28 cellular contexts compared by ENCODE assay signal in the genomic region with DNA sequence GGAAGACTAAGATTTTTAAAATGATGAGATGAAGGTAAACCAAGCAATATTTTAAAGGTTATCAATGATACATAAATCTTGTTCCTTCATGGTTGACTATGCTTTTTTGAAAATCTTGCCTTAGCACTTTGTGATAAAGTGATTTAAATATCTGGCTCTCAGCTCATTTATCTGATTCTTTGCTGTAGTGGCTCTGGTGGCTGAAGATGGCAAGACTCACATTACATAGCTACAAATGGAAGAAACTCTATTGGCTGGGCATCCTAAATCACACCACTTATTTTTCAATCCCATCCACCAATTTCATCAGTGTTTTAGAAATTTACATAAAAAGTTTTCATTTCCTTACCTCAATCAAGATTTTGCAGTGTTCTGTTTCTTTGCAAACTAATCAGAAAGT. TPM values are rescaled to one million over a fixed set of nuclear protein-coding genes. Genes with fewer than 3 reads are reported as not detected.
DNase-seq lines count a peak whose midpoint lies in the region; ATAC-seq and TF ChIP-seq lines count a peak whose summit lies in the region.
"Had no signal": no experiment of that assay in that cellular context is flagged by ENCODE, and none has a peak within 500 bp of the region (broad histone marks: within the 10 kb centered on the region; RNA-seq: fewer than 3 reads in every experiment).

No MANE protein-coding gene starts in this region.

- DNase-seq in DND-41 (peak; percentile 12), HT-29 (ENCODE audit: low spot score) (peak; percentile 45), fibroblast of villous mesenchyme (ENCODE audit: low read depth) (no peak), smooth muscle cell (lab: John Stamatoyannopoulos, UW; ENCODE audit: unreplicated experiment) (no peak), SKM-1 treated with dmso at 0.1 percent for 144 hours (lab: John Stamatoyannopoulos, UW; ENCODE audit: unreplicated experiment) (no peak)
- no peak for DNase-seq in activated CD8-positive, alpha-beta memory T cell treated with anti-CD3 and anti-CD28 coated beads, Interleukin-2, amount 50 U/mL, for 4 hours
- no peak for DNase-seq in activated T-cell treated with anti-CD3 and anti-CD28 coated beads, Interleukin-2, amount 50 U/mL, for 24 hours
- DNase-seq: activated CD4-positive, alpha-beta memory T cell treated with anti-CD3 and anti-CD28 coated beads, Interleukin-2, amount 10 ng/mL, durations not matched to agents 7 days and 5 days; activated naive CD4-positive, alpha-beta T cell treated with anti-CD3 and anti-CD28 coated beads, Interleukin-2, amount 10 ng/mL, durations not matched to agents 7 days and 5 days; activated T-cell treated with anti-CD3 and anti-CD28 coated beads, Interleukin-2, amount 50 U/mL, for 4 hours; anterior cingulate cortex; BE2C; DMS 273 treated with DMSO at 0.1 percent for 48 hours; GF-D8; GM23248; kidney glomerular epithelial cell; mesendoderm; MM.1S; naive thymus-derived CD4-positive, alpha-beta T cell; NCI-H2171 treated with DMSO at 0.1 percent for 48 hours; NCI-H774; PC-3; stimulated activated naive CD4-positive, alpha-beta T cell; thyroid gland; WERI-Rb-1 had no signal

- no peaks in the 10 kb centered on the region for H3K4me1 Mint-ChIP-seq in activated T-cell treated with anti-CD3 and anti-CD28 coated beads, Interleukin-2, amount 50 U/mL, for 24 hours (ENCODE audit: low read depth)
- H3K4me1 Mint-ChIP-seq: activated CD4-positive, alpha-beta memory T cell treated with anti-CD3 and anti-CD28 coated beads, Interleukin-2, amount 10 ng/mL, durations not matched to agents 7 days and 5 days; activated naive CD4-positive, alpha-beta T cell treated with anti-CD3 and anti-CD28 coated beads, Interleukin-2, amount 10 ng/mL, durations not matched to agents 7 days and 5 days; central memory CD8-positive, alpha-beta T cell; naive thymus-derived CD4-positive, alpha-beta T cell had no signal

- H3K4me1 ChIP-seq in DND-41 (ENCODE audit: insufficient read depth, low read length) (no peaks in the 10 kb centered on the region), smooth muscle cell (ENCODE audit: low read depth) (no peaks in the 10 kb centered on the region)
- H3K4me1 ChIP-seq: BE2C had no signal

- H2AFZ ChIP-seq in DND-41 (ENCODE audit: low read depth, low read length): no peak overlapping the region
- H2AFZ ChIP-seq in smooth muscle cell (ENCODE audit: low read depth): no peak overlapping the region
- H2AFZ ChIP-seq: GM23248 had no signal

- H3K4me3 ChIP-seq in DND-41 (ENCODE audit: low read depth in 1 of 2, low read length in 2 of 2) (no peak overlapping the region), fibroblast of villous mesenchyme (ENCODE audit: low read depth, low read length) (no peak overlapping the region), smooth muscle cell (no peak overlapping the region)
- H3K4me3 ChIP-seq: gastroesophageal sphincter, GM23248, thyroid gland had no signal

- no peak overlapping the region for H3K4me3 Mint-ChIP-seq in activated T-cell treated with anti-CD3 and anti-CD28 coated beads, Interleukin-2, amount 50 U/mL, for 24 hours
- H3K4me3 Mint-ChIP-seq: activated CD4-positive, alpha-beta memory T cell treated with anti-CD3 and anti-CD28 coated beads, Interleukin-2, amount 10 ng/mL, durations not matched to agents 7 days and 5 days; activated naive CD4-positive, alpha-beta T cell treated with anti-CD3 and anti-CD28 coated beads, Interleukin-2, amount 10 ng/mL, durations not matched to agents 7 days and 5 days; activated T-cell treated with anti-CD3 and anti-CD28 coated beads, Interleukin-2, amount 50 U/mL, for 4 hours; central memory CD8-positive, alpha-beta T cell; naive thymus-derived CD4-positive, alpha-beta T cell had no signal

- H3K4me2 ChIP-seq in DND-41 (ENCODE audit: insufficient read depth, low read length) (no peak overlapping the region), smooth muscle cell (no peak overlapping the region)

- H4K20me1 ChIP-seq in DND-41 (ENCODE audit: insufficient read depth, low read length) (no peaks in the 10 kb centered on the region), smooth muscle cell (ENCODE audit: low read depth) (no peaks in the 10 kb centered on the region)

- H3K79me2 ChIP-seq in DND-41 (ENCODE audit: insufficient read depth, low read length) (no peaks in the 10 kb centered on the region), smooth muscle cell (ENCODE audit: low read depth) (no peaks in the 10 kb centered on the region)

- no peaks in the 10 kb centered on the region for H3K27me3 ChIP-seq in DND-41 (ENCODE audit: insufficient read depth, low read length, poor library complexity)
- no peaks in the 10 kb centered on the region for H3K27me3 ChIP-seq in smooth muscle cell (ENCODE audit: low read depth)
- H3K27me3 ChIP-seq: BE2C, thyroid gland had no signal

- H3F3A ChIP-seq in smooth muscle cell (ENCODE audit: low read depth): no peaks in the 10 kb centered on the region

- no peak overlapping the region for H3K27ac Mint-ChIP-seq in activated T-cell treated with anti-CD3 and anti-CD28 coated beads, Interleukin-2, amount 50 U/mL, for 24 hours
- H3K27ac Mint-ChIP-seq: activated CD4-positive, alpha-beta memory T cell treated with anti-CD3 and anti-CD28 coated beads, Interleukin-2, amount 10 ng/mL, durations not matched to agents 7 days and 5 days; activated naive CD4-positive, alpha-beta T cell treated with anti-CD3 and anti-CD28 coated beads, Interleukin-2, amount 10 ng/mL, durations not matched to agents 7 days and 5 days; naive thymus-derived CD4-positive, alpha-beta T cell had no signal

- no peaks in the 10 kb centered on the region for H3K27me3 Mint-ChIP-seq in activated T-cell treated with anti-CD3 and anti-CD28 coated beads, Interleukin-2, amount 50 U/mL, for 24 hours

- H3K9me3 ChIP-seq in DND-41 (ENCODE audit: insufficient read depth, low read length, severe bottlenecking) (no peaks in the 10 kb centered on the region), smooth muscle cell (replicated peaks; ENCODE audit: low read depth) (no peaks in the 10 kb centered on the region)
- H3K9me3 ChIP-seq: BE2C, gastroesophageal sphincter, thyroid gland had no signal

- H3K27ac ChIP-seq in DND-41 (ENCODE audit: low read length) (no peak overlapping the region), smooth muscle cell (ENCODE audit: low read depth) (no peak overlapping the region)
- H3K27ac ChIP-seq: gastroesophageal sphincter, GM23248, thyroid gland, WERI-Rb-1 had no signal

- H3K9ac ChIP-seq in DND-41 (ENCODE audit: low read depth, low read length) (no peak overlapping the region), smooth muscle cell (ENCODE audit: low read depth) (no peak overlapping the region)
- H3K9ac ChIP-seq: GM23248 had no signal

- peak; percentile 63 for TF ChIP-seq CTCF in DND-41 (IDR thresholded peaks at IDR 0.05; ENCODE audit: borderline replicate concordance, extremely low read depth, low read length, poor library complexity, severe bottlenecking)
- peak; percentile 35 for TF ChIP-seq CTCF in fibroblast of villous mesenchyme (IDR thresholded peaks at IDR 0.05; ENCODE audit: insufficient read depth, low read depth, low read length)
- TF ChIP-seq CTCF in smooth muscle cell (IDR thresholded peaks at IDR 0.05; ENCODE audit: borderline replicate concordance, insufficient read depth, poor library complexity, severe bottlenecking): peak; percentile 41

- H3K36me3 ChIP-seq in DND-41 (ENCODE audit: insufficient read depth, low read length) (no peaks in the 10 kb centered on the region), smooth muscle cell (ENCODE audit: low read depth) (no peaks in the 10 kb centered on the region)
- H3K36me3 ChIP-seq: BE2C, gastroesophageal sphincter, thyroid gland, WERI-Rb-1 had no signal

- H3K9me3 Mint-ChIP-seq in activated T-cell treated with anti-CD3 and anti-CD28 coated beads, Interleukin-2, amount 50 U/mL, for 24 hours: no peaks in the 10 kb centered on the region
- H3K9me3 Mint-ChIP-seq: activated CD4-positive, alpha-beta memory T cell treated with anti-CD3 and anti-CD28 coated beads, Interleukin-2, amount 10 ng/mL, durations not matched to agents 7 days and 5 days; activated naive CD4-positive, alpha-beta T cell treated with anti-CD3 and anti-CD28 coated beads, Interleukin-2, amount 10 ng/mL, durations not matched to agents 7 days and 5 days; activated T-cell treated with anti-CD3 and anti-CD28 coated beads, Interleukin-2, amount 50 U/mL, for 4 hours; central memory CD8-positive, alpha-beta T cell; naive thymus-derived CD4-positive, alpha-beta T cell had no signal

- H3K36me3 Mint-ChIP-seq in activated T-cell treated with anti-CD3 and anti-CD28 coated beads, Interleukin-2, amount 50 U/mL, for 24 hours (ENCODE audit: low read depth): no peaks in the 10 kb centered on the region
- H3K36me3 Mint-ChIP-seq: activated naive CD4-positive, alpha-beta T cell treated with anti-CD3 and anti-CD28 coated beads, Interleukin-2, amount 10 ng/mL, durations not matched to agents 7 days and 5 days; naive thymus-derived CD4-positive, alpha-beta T cell had no signal

- no peak for ATAC-seq in DND-41 (ENCODE audit: insufficient read depth, low read depth)
- ATAC-seq: activated T-cell treated with anti-CD3 and anti-CD28 coated beads, Interleukin-2, amount 50 U/mL, for 4 hours; gastroesophageal sphincter; naive thymus-derived CD4-positive, alpha-beta T cell; PC-3 had no signal

RNA-seq across cellular contexts. Expression of a gene that starts 16.6 kb away (rescaled TPM):
- not detected in 2 replicates for total RNA-seq in HT-29 (2014; rRNA removed; shearing (Covaris generic))
- 3.5 and 5.8 TPM in 2 replicates for total RNA-seq in fibroblast of villous mesenchyme
- total RNA-seq in smooth muscle cell: 15.0 and 17.3 TPM in 2 replicates
- 23.1 and 24.5 TPM in 2 replicates for polyA plus RNA-seq in smooth muscle cell
- total RNA-seq: activated CD4-positive, alpha-beta memory T cell treated with anti-CD3 and anti-CD28 coated beads, Interleukin-2, amount 10 ng/mL, durations not matched to agents 7 days and 5 days; GM23248; PC-3; T-helper 2 cell treated with Interferon-gamma antibody and Interleukin-4, amounts not matched to agents 100 ng/mL and 5 ng/mL, for 36 hours had no signal
- polyA plus RNA-seq: naive thymus-derived CD4-positive, alpha-beta T cell had no signal

Comparison
In these comparisons a context has a peak if more than half of its experiments do, and no peak if none do; other contexts are left out.
1. DNase-seq: peak in DND-41 (single experiment) and HT-29 (single experiment); none in fibroblast of villous mesenchyme (single experiment), smooth muscle cell (single experiment), activated CD8-positive, alpha-beta memory T cell treated with anti-CD3 and anti-CD28 coated beads, Interleukin-2, amount 50 U/mL, for 4 hours (single experiment), SKM-1 treated with dmso at 0.1 percent for 144 hours (single experiment) and activated T-cell treated with anti-CD3 and anti-CD28 coated beads, Interleukin-2, amount 50 U/mL, for 24 hours (single experiment).
2. Peak in every context shown above with its lines, with median percentiles within 50 percentile points of each other: CTCF ChIP-seq.